20 cellular contexts compared by ENCODE assay signal in the genomic region with DNA sequence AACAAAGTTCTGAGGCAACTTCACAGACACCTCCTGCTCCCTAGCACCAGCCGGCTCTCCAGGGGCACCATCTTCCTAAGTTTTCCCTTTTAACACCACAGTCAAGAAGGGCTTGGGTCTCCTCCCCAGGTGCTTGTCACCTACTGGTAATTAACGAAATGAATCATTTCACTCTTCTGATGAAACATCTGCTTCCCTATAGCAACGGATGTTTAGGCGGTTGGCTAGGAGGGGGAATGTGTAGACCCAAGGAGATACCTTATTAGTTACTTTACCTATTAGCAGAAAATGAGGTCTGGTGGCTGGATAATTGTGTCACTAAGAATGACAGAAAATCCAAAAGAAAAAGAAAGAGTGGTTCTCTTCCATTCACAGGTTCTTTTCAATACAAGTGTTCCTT. TPM values are rescaled to one million over a fixed set of nuclear protein-coding genes. Genes with fewer than 3 reads are reported as not detected.
"Had no signal": no experiment of that assay in that cellular context is flagged by ENCODE, and none has a peak within 500 bp of the region (broad histone marks: within the 10 kb centered on the region; RNA-seq: fewer than 3 reads in every experiment).

No MANE protein-coding gene starts in this region.

- H3K9me3 ChIP-seq: gastrocnemius medialis, lower lobe of right lung, psoas muscle, vagina had no signal

- H3K4me1 ChIP-seq: lower lobe of right lung had no signal

- FAIRE-seq: keratinocyte had no signal

- H3K4me3 ChIP-seq: gastrocnemius medialis, lower lobe of right lung, psoas muscle, skin epidermis, vagina had no signal

- H3K36me3 ChIP-seq: gastrocnemius medialis, lower lobe of right lung, vagina, WERI-Rb-1 had no signal

- ATAC-seq: activated CD4-positive, alpha-beta T cell treated with anti-CD3 and anti-CD28 coated beads for 36 hours; esophagus mucosa; gastrocnemius medialis; lower lobe of right lung; naive thymus-derived CD8-positive, alpha-beta T cell; psoas muscle; right cardiac atrium; stimulated activated naive CD8-positive, alpha-beta T cell treated with anti-CD3 and anti-CD28 coated beads, Interleukin-15, amount 100 ng/mL, for 72 hours had no signal

- H3K27ac ChIP-seq: gastrocnemius medialis, lower lobe of right lung, psoas muscle, skin epidermis, vagina, WERI-Rb-1 had no signal

- H3K27me3 ChIP-seq: gastrocnemius medialis, vagina had no signal

- DNase-seq: activated CD4-positive, alpha-beta memory T cell treated with anti-CD3 and anti-CD28 coated beads for 36 hours; activated CD4-positive, alpha-beta T cell treated with anti-CD3 and anti-CD28 coated beads for 36 hours; activated T-cell treated with anti-CD3 and anti-CD28 coated beads for 4 hours; effector CD4-positive, alpha-beta T cell; gastrocnemius medialis; head of caudate nucleus; lower lobe of right lung; naive thymus-derived CD8-positive, alpha-beta T cell; psoas muscle; right cardiac atrium; stimulated activated CD4-positive, alpha-beta T cell treated with anti-CD3 and anti-CD28 coated beads, Interleukin-15, amount 100 ng/mL, for 24 hours; stimulated activated CD4-positive, alpha-beta T cell treated with anti-CD3 and anti-CD28 coated beads, Interleukin-2, amount 100 ng/mL, for 48 hours; stimulated activated naive CD8-positive, alpha-beta T cell treated with anti-CD3 and anti-CD28 coated beads, Interleukin-15, amount 100 ng/mL, for 72 hours had no signal

RNA-seq across cellular contexts. Expression of a gene that starts 46.3 kb away (rescaled TPM):
- total RNA-seq: activated CD4-positive, alpha-beta memory T cell treated with anti-CD3 and anti-CD28 coated beads for 36 hours; activated CD4-positive, alpha-beta T cell treated with anti-CD3 and anti-CD28 coated beads for 36 hours; esophagus mucosa; lower lobe of right lung; mesenteric fat pad; naive thymus-derived CD8-positive, alpha-beta T cell; osteocyte; vagina had no signal
- polyA plus RNA-seq: keratinocyte; naive thymus-derived CD8-positive, alpha-beta T cell had no signal

RNA-seq across cellular contexts. Expression of a gene that starts 55.8 kb away (rescaled TPM):
- total RNA-seq: activated CD4-positive, alpha-beta T cell treated with anti-CD3 and anti-CD28 coated beads for 36 hours had no signal
- polyA plus RNA-seq: naive thymus-derived CD8-positive, alpha-beta T cell had no signal
